Comparison of ENCODE assay signal across 9 cellular contexts in the genomic region with DNA sequence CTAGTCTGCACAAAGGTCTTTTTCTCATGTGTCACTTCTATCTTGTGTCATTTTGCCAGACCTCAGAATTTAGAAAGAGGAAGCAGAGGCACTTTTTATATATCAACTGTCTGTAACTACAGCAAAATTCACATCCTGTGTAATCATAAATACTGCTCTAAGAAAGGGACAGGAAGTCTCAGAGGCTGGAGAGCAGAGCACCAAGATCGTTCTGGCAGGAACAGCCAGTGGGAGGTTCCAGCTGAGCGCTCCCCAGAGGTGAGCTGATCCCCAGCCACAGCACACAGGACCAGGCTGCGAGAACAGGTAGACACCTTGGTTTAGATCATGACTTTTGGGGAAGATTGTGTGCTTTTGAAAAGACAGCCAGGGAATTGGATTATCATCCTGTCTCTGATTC. TPM values are rescaled to one million over a fixed set of nuclear protein-coding genes. Genes with fewer than 3 reads are reported as not detected.
DNase-seq lines count a peak whose midpoint lies in the region; ATAC-seq, FAIRE-seq and TF ChIP-seq lines count a peak whose summit lies in the region.
"Had no signal": no experiment of that assay in that cellular context is flagged by ENCODE, and none has a peak within 500 bp of the region (broad histone marks: within the 10 kb centered on the region; RNA-seq: fewer than 3 reads in every experiment).

Gene MS4A7 (plus strand): TSS at position 174 of the 400 bp plus-strand sequence. CDS start 4,610 bp downstream, outside the sequence.

- no peak for TF ChIP-seq CTCF in omental fat pad (IDR thresholded peaks at IDR 0.05)
- TF ChIP-seq CTCF in BE2C (IDR thresholded peaks at IDR 0.05; ENCODE audit: low read depth, low read length) = no peak

- H3K4me1 ChIP-seq in BE2C = no peaks in the 10 kb centered on the region

- no peaks in the 10 kb centered on the region for H3K36me3 ChIP-seq in BE2C

- H3K9me3 ChIP-seq in BE2C = no peaks in the 10 kb centered on the region

- peak; percentile 88 for FAIRE-seq in GM19239 (lab: Jason Lieb, UNC)

- H3K27me3 ChIP-seq in BE2C = no peaks in the 10 kb centered on the region

- H3K4me3 ChIP-seq in BE2C (ENCODE audit: low read depth, low read length) = no peak within 1 kb of the TSS

- ATAC-seq in HG03095 (IDR thresholded peaks at IDR 0.05; ENCODE audit: unreplicated experiment) (peak; percentile 88), omental fat pad (ENCODE audit: low FRiP score) (no peak)

- DNase-seq in GM19239 (ENCODE audit: insufficient read length, low spot score) = peak; percentile 41
- DNase-seq in UCSD-AML1 (lab: John Stamatoyannopoulos, UW; ENCODE audit: unreplicated experiment) = peak; percentile 54
- no peak for DNase-seq in omental fat pad (ENCODE audit: low spot score)
- DNase-seq in BE2C = no peak
- DNase-seq in SW480 (ENCODE audit: low spot score) = no peak
- DNase-seq in stimulated activated CD4-positive, alpha-beta T cell treated with anti-CD3 and anti-CD28 coated beads, Interleukin-1b, Interleukin-23, amount 100 ng/mL, for 48 hours = no peak
- DNase-seq in ecto neural progenitor cell (ENCODE audit: low spot score) = no peak

RNA-seq across cellular contexts. Expression of gene MS4A7, which starts in this region (rescaled TPM):
- 100 to 1,000 TPM in 2 of 4 donors, 10 to 100 TPM in 2; 88.0 to 222 (median 103) TPM for total RNA-seq in omental fat pad
- polyA plus RNA-seq in BE2C (2012; ENCODE audit: insufficient read depth, insufficient read length, low read depth) = not detected
- total RNA-seq: RPMI7951 had no signal

Comparison
In these comparisons a context has a peak if more than half of its experiments do, and no peak if none do; other contexts are left out.
1. DNase-seq: peak in GM19239 (single experiment) and UCSD-AML1 (single experiment); none in omental fat pad (single experiment), BE2C (single experiment), SW480 (single experiment), stimulated activated CD4-positive, alpha-beta T cell treated with anti-CD3 and anti-CD28 coated beads, Interleukin-1b, Interleukin-23, amount 100 ng/mL, for 48 hours (single experiment) and ecto neural progenitor cell (single experiment).